ENCODE assay signal across 28 cellular contexts in the genomic region with DNA sequence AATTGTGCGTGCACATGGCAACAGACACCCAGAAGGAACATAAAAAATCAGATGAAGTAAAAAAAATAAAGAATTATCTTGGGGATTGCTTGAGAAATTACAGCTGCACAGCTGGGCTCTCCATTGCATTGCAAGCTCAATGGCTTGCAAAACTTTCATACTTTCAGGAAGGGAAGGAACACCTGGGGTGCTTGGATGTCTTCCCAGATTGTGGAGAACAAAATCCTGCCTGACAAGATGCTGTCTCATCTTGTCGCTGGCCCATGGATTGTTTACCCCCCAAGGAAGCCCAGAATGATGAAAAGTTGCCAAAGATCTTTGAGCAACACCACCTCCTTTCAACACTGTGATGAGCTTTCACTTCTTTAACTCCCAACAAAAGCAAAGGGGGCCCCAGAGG. TPM values are rescaled to one million over a fixed set of nuclear protein-coding genes. Genes with fewer than 3 reads are reported as not detected.
A peak's percentile ranks its signal among the peaks of the same experiment; 100 is the strongest.
DNase-seq lines count a peak whose midpoint lies in the region; ATAC-seq and TF ChIP-seq lines count a peak whose summit lies in the region.
"Had no signal": no experiment of that assay in that cellular context is flagged by ENCODE, and none has a peak within 500 bp of the region (broad histone marks: within the 10 kb centered on the region; RNA-seq: fewer than 3 reads in every experiment).

No MANE protein-coding gene starts in this region.

- no peaks in the 10 kb centered on the region for H3K9me2 ChIP-seq in SK-N-SH

- H3K4me3 ChIP-seq in SK-N-SH (ENCODE audit: low read depth in 2 of 2, low read length in 1 of 2), result no peak overlapping the region
- H3K4me3 ChIP-seq: tibial nerve had no signal

- intact Hi-C loops in MCF 10A (cut with micrococcal nuclease), result no loop called here

- peaks cover 6% of the 10 kb centered on the region for H3K9me3 Mint-ChIP-seq in MCF 10A (ENCODE audit: unreplicated experiment)
- H3K9me3 Mint-ChIP-seq: activated T-cell treated with anti-CD3 and anti-CD28 coated beads, Interleukin-2, amount 50 U/mL, for 24 hours; brain; memory B cell had no signal

- H3K27me3 Mint-ChIP-seq in MCF 10A (ENCODE audit: insufficient read depth, unreplicated experiment), result no peaks in the 10 kb centered on the region

- H3K36me3 ChIP-seq in SK-N-SH (replicated peaks in 1 of 2; ENCODE audit: control insufficient read depth in 1 of 2, insufficient read depth in 2 of 2, low read length in 1 of 2), result no peaks in the 10 kb centered on the region
- H3K36me3 ChIP-seq: tibial nerve had no signal

- H3K27ac ChIP-seq in SK-N-SH (ENCODE audit: low read depth in 2 of 2, low read length in 1 of 2), result no peak overlapping the region
- H3K27ac ChIP-seq: tibial nerve had no signal

- no peak overlapping the region for H3K27ac Mint-ChIP-seq in MCF 10A (ENCODE audit: low read depth, unreplicated experiment)
- H3K27ac Mint-ChIP-seq: activated T-cell treated with anti-CD3 and anti-CD28 coated beads, Interleukin-2, amount 50 U/mL, for 24 hours; brain; H9; memory B cell had no signal

- no peaks in the 10 kb centered on the region for H3F3A ChIP-seq in SK-N-SH (replicated peaks; ENCODE audit: insufficient read depth)

- no peak for TF ChIP-seq RAD21 in SK-N-SH (IDR thresholded peaks at IDR 0.05; ENCODE audit: low read length)

- no peak for TF ChIP-seq EP300 in SK-N-SH (IDR thresholded peaks at IDR 0.05; ENCODE audit: borderline replicate concordance in 1 of 2, low read depth in 1 of 2, low read length in 1 of 2)

- H4K20me1 ChIP-seq in SK-N-SH (ENCODE audit: insufficient read depth), result no peaks in the 10 kb centered on the region

- BruUV-seq in MCF 10A (replicated peaks; lab: Mats Ljungman, UMichigan), result no TSS peak

- H3K4me1 Mint-ChIP-seq in MCF 10A (ENCODE audit: insufficient read depth, unreplicated experiment), result peaks cover 10% of the 10 kb centered on the region
- H3K4me1 Mint-ChIP-seq: brain, H9, memory B cell had no signal

- H3K4me3 Mint-ChIP-seq in MCF 10A (ENCODE audit: unreplicated experiment), result no peak overlapping the region
- H3K4me3 Mint-ChIP-seq: activated T-cell treated with anti-CD3 and anti-CD28 coated beads, Interleukin-2, amount 50 U/mL, for 24 hours; brain; H9; memory B cell had no signal

- no peaks in the 10 kb centered on the region for H3K36me3 Mint-ChIP-seq in MCF 10A (ENCODE audit: insufficient read depth, unreplicated experiment)
- H3K36me3 Mint-ChIP-seq: brain, memory B cell had no signal

- no peaks in the 10 kb centered on the region for H3K4me1 ChIP-seq in SK-N-SH (ENCODE audit: control insufficient read depth in 1 of 2, insufficient read depth in 2 of 2, low read depth in 1 of 2, low read length in 1 of 2)
- H3K4me1 ChIP-seq: Caco-2, tibial nerve had no signal

- POLR2A ChIA-PET in MCF 10A (lab: Yijun Ruan, JAX) (interaction anchor here (0.6 to 1.7 kb wide), 4 partner anchors 9 to 445 kb away, joined by 3 to 6 read pairs (median 6); no protein-coding TSS in a partner anchor), SK-N-SH (lab: Yijun Ruan, JAX) (no interaction called here)

- no peaks in the 10 kb centered on the region for H3K9me3 ChIP-seq in SK-N-SH
- H3K9me3 ChIP-seq: Caco-2, tibial nerve had no signal

- H3K27me3 ChIP-seq in SK-N-SH (ENCODE audit: insufficient read depth), result peaks cover 6% of the 10 kb centered on the region; the same call in 1 of the 2 replicates
- H3K27me3 ChIP-seq: tibial nerve had no signal

- TF ChIP-seq CTCF in MCF 10A (IDR thresholded peaks at IDR 0.05; ENCODE audit: unreplicated experiment) (no peak), SK-N-SH (IDR thresholded peaks at IDR 0.05) (no peak)

- in situ Hi-C loops in G401 (cut with HindIII; ENCODE audit: low sequenced_read_pairs), result no loop called here

- H3K9ac ChIP-seq in SK-N-SH, result no peak overlapping the region

- CTCF ChIA-PET in MCF 10A (lab: Yijun Ruan, JAX) (interaction anchor here (1.0 to 1.2 kb wide), 2 partner anchors 13 to 121 kb away, joined by 3 read pairs; no protein-coding TSS in a partner anchor), SK-N-SH (lab: Yijun Ruan, JAX) (interaction anchor here (0.9 kb wide), 1 partner anchor 12 kb away, joined by 4 read pairs; no protein-coding TSS in a partner anchor)

- no peak for ATAC-seq in HG03439 (IDR thresholded peaks at IDR 0.05; ENCODE audit: unreplicated experiment)
- ATAC-seq: stimulated activated naive CD8-positive, alpha-beta T cell treated with anti-CD3 and anti-CD28 coated beads, Interleukin-15, Interleukin-2, amounts not matched to agents 100 U/mL and 50 U/mL, for 24 hours had no signal

- H2AFZ ChIP-seq in SK-N-SH (ENCODE audit: low read depth), result no peak overlapping the region

- no peaks in the 10 kb centered on the region for H3K79me2 ChIP-seq in SK-N-SH (ENCODE audit: insufficient read depth)

- peak; percentile 42 for DNase-seq in NCI-H2171 treated with DMSO at 0.1 percent for 48 hours (lab: John Stamatoyannopoulos, UW)
- DNase-seq in NCI-H2171 (lab: John Stamatoyannopoulos, UW), result no peak
- peak; percentile 94 for DNase-seq in MCF 10A (ENCODE audit: unreplicated experiment)
- peak; percentile 1 for DNase-seq in myocyte (ENCODE audit: low read depth)
- DNase-seq in SK-N-SH, result no peak
- DNase-seq in stimulated activated CD4-positive, alpha-beta T cell treated with anti-CD3 and anti-CD28 coated beads, Interleukin-2, amount 100 ng/mL, for 24 hours, result no peak
- no peak for DNase-seq in G401 (ENCODE audit: low spot score)
- DNase-seq: activated CD4-positive, alpha-beta T cell treated with anti-CD3 and anti-CD28 coated beads for 4 hours; activated CD8-positive, alpha-beta memory T cell treated with anti-CD3 and anti-CD28 coated beads for 24 hours; activated T-cell treated with anti-CD3 and anti-CD28 coated beads, Interleukin-2, amount 50 U/mL, for 24 hours; Caco-2; glutamatergic neuron; H9; KG1; kidney glomerular epithelial cell; MV-4-11; NCI-H526; retina; stimulated activated CD4-positive, alpha-beta T cell treated with anti-CD3 and anti-CD28 coated beads, Interleukin-4, amount 100 ng/mL, for 4 hours; stimulated activated naive CD8-positive, alpha-beta T cell treated with anti-CD3 and anti-CD28 coated beads, Interleukin-15, Interleukin-2, amounts not matched to agents 100 U/mL and 50 U/mL, for 24 hours; T-helper 2 cell had no signal

- H3K4me2 ChIP-seq in SK-N-SH, result no peak overlapping the region

- WGBS in SK-N-SH (ENCODE audit: low lambda C conversion rate), result 0% methylated on average over 2 of the region's 2 CpGs

TF ChIP-seq in SK-N-SH, 30 proteins besides CTCF, POLR2A, EP300 and RAD21 (continues in another document):
- TF ChIP-seq FOXJ3 (CRISPR knock-in tag; IDR thresholded peaks at IDR 0.05) (no peak), YY1 (IDR thresholded peaks at IDR 0.05; ENCODE audit: low read depth) (no peak), MEF2A (IDR thresholded peaks at IDR 0.05; ENCODE audit: borderline replicate concordance, low read depth) (no peak), CHD2 (IDR thresholded peaks at IDR 0.05; ENCODE audit: low read length, partially characterized antibody) (no peak), JUND (IDR thresholded peaks at IDR 0.05) (no peak), POLR2AphosphoS5 (IDR thresholded peaks at IDR 0.05; ENCODE audit: low read depth, low read length) (no peak), ELF1 (IDR thresholded peaks at IDR 0.05) (no peak), SMC3 (IDR thresholded peaks at IDR 0.05; ENCODE audit: low read depth, low read length) (no peak), FOSL2 (IDR thresholded peaks at IDR 0.05; ENCODE audit: borderline replicate concordance, low read depth) (no peak)
- TF ChIP-seq, protein P1, sequence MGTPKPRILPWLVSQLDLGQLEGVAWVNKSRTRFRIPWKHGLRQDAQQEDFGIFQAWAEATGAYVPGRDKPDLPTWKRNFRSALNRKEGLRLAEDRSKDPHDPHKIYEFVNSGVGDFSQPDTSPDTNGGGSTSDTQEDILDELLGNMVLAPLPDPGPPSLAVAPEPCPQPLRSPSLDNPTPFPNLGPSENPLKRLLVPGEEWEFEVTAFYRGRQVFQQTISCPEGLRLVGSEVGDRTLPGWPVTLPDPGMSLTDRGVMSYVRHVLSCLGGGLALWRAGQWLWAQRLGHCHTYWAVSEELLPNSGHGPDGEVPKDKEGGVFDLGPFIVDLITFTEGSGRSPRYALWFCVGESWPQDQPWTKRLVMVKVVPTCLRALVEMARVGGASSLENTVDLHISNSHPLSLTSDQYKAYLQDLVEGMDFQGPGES (IDR thresholded peaks at IDR 0.05; ENCODE audit: low read depth, low read length), result no peak
- TF ChIP-seq, protein P2, sequence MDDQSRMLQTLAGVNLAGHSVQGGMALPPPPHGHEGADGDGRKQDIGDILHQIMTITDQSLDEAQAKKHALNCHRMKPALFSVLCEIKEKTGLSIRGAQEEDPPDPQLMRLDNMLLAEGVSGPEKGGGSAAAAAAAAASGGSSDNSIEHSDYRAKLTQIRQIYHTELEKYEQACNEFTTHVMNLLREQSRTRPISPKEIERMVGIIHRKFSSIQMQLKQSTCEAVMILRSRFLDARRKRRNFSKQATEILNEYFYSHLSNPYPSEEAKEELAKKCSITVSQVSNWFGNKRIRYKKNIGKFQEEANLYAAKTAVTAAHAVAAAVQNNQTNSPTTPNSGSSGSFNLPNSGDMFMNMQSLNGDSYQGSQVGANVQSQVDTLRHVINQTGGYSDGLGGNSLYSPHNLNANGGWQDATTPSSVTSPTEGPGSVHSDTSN (IDR thresholded peaks at IDR 0.05), result no peak

RNA-seq across cellular contexts. Expression of gene CASP14, which starts 11.0 kb away (rescaled TPM):
- total RNA-seq in MCF 10A (2022) (not detected in 2 replicates), myocyte (not detected in 2 replicates)
- not detected for polyA plus RNA-seq in myocyte (2012)
- not detected in 2 replicates for polyA plus RNA-seq in SK-N-SH (2012; rRNA removed)
- not detected in 2 replicates for polyA plus RNA-seq in SK-N-SH (2012; cell fraction: cytosol; rRNA removed)
- not detected in 2 replicates for polyA plus RNA-seq in SK-N-SH (2012; cell fraction: nucleus; rRNA removed)
- not detected in 2 replicates for total RNA-seq in G401 (2014; rRNA removed; shearing (Covaris generic))
- total RNA-seq: Caco-2, Daoy, fibroblast of lung, H9, tibial nerve had no signal
- polyA plus RNA-seq: BJ, fibroblast of lung had no signal

RNA-seq across cellular contexts. Expression of gene OR1I1, which starts 43.7 kb away (rescaled TPM):
- total RNA-seq in MCF 10A (2022) (not detected in 2 replicates), myocyte (not detected in 2 replicates)
- not detected for polyA plus RNA-seq in myocyte (2012)
- not detected in 2 replicates for polyA plus RNA-seq in SK-N-SH (2012; rRNA removed)
- not detected in 2 replicates for polyA plus RNA-seq in SK-N-SH (2012; cell fraction: cytosol; rRNA removed)
- not detected in 2 replicates for polyA plus RNA-seq in SK-N-SH (2012; cell fraction: nucleus; rRNA removed)
- total RNA-seq in G401 (2014; rRNA removed; shearing (Covaris generic)), result not detected in 2 replicates
- total RNA-seq: Caco-2, Daoy, fibroblast of lung, H9, tibial nerve had no signal
- polyA plus RNA-seq: BJ, fibroblast of lung had no signal

RNA-seq across cellular contexts. Expression of gene SLC1A6, which starts 58.6 kb away (rescaled TPM):
- total RNA-seq in MCF 10A (2022) (not detected in 2 replicates), myocyte (not detected in 2 replicates)
- polyA plus RNA-seq in myocyte (2012), result not detected
- polyA plus RNA-seq in SK-N-SH (2012; rRNA removed), result not detected in 2 replicates
- polyA plus RNA-seq in SK-N-SH (2012; cell fraction: cytosol; rRNA removed), result not detected in 2 replicates
- polyA plus RNA-seq in SK-N-SH (2012; cell fraction: nucleus; rRNA removed), result not detected in 2 replicates
- 3.7 TPM in 1 of 2 replicates, not detected in the other for total RNA-seq in G401 (2014; rRNA removed; shearing (Covaris generic))
- total RNA-seq: Caco-2, fibroblast of lung, tibial nerve had no signal
- polyA plus RNA-seq: BJ, fibroblast of lung had no signal

Comparison
In these comparisons a context has a peak if more than half of its experiments do, and no peak if none do; other contexts are left out.
1. DNase-seq: peak in NCI-H2171 treated with DMSO at 0.1 percent for 48 hours (single experiment), MCF 10A (single experiment) and myocyte (single experiment); none in NCI-H2171 (single experiment), SK-N-SH (single experiment), stimulated activated CD4-positive, alpha-beta T cell treated with anti-CD3 and anti-CD28 coated beads, Interleukin-2, amount 100 ng/mL, for 24 hours (0 of 2) and G401 (single experiment).